Comparison of ENCODE assay signal across 8 cellular contexts in genomic region chr17:409848-410673, GRCh38. TPM values are rescaled to one million over a fixed set of nuclear protein-coding genes. Genes with fewer than 3 reads are reported as not detected.
DNase-seq lines count a peak whose midpoint lies in the region; ATAC-seq and TF ChIP-seq lines count a peak whose summit lies in the region.

No MANE protein-coding gene starts in this region.

- ATAC-seq in HG02623 (IDR thresholded peaks at IDR 0.05; ENCODE audit: unreplicated experiment) = peak; percentile 85
- peak; percentile 98 for ATAC-seq in omental fat pad (ENCODE audit: low FRiP score)

- peaks cover 47% of the 10 kb centered on the region for H3K4me1 Mint-ChIP-seq in activated naive CD8-positive, alpha-beta T cell treated with anti-CD3 and anti-CD28 coated beads for 36 hours
- peaks cover 6% of the 10 kb centered on the region for H3K4me1 Mint-ChIP-seq in glutamatergic neuron (ENCODE audit: low read depth, unreplicated experiment)

- peaks cover 11% of the 10 kb centered on the region for H3K36me3 Mint-ChIP-seq in activated naive CD8-positive, alpha-beta T cell treated with anti-CD3 and anti-CD28 coated beads for 36 hours
- no peaks in the 10 kb centered on the region for H3K36me3 Mint-ChIP-seq in glutamatergic neuron (ENCODE audit: unreplicated experiment)

- TF ChIP-seq CTCF in GM10266 (IDR thresholded peaks at IDR 0.05; ENCODE audit: control insufficient read depth, insufficient read depth, low read depth, missing control alignments) = no peak
- no peak for TF ChIP-seq CTCF in glutamatergic neuron (IDR thresholded peaks at IDR 0.05; ENCODE audit: partially characterized antibody, unreplicated experiment)
- TF ChIP-seq CTCF in omental fat pad (IDR thresholded peaks at IDR 0.05) = no peak
- TF ChIP-seq CTCF in testis (IDR thresholded peaks at IDR 0.05) = peak in 1 of 3 experiments; percentile 51

- DNase-seq in GM10266 (ENCODE audit: extremely low spot score) = peak; percentile 98
- DNase-seq in NCI-H1105 (lab: John Stamatoyannopoulos, UW) = peak; percentile 91
- peak; percentile 88 for DNase-seq in SKM-1 (lab: John Stamatoyannopoulos, UW; ENCODE audit: unreplicated experiment)
- peak; percentile 99 for DNase-seq in activated naive CD8-positive, alpha-beta T cell treated with anti-CD3 and anti-CD28 coated beads for 36 hours
- peak; percentile 99 for DNase-seq in glutamatergic neuron
- peak; percentile 100 for DNase-seq in omental fat pad (ENCODE audit: low spot score)
- DNase-seq in testis = peak; percentile 99

- H3K27me3 Mint-ChIP-seq in activated naive CD8-positive, alpha-beta T cell treated with anti-CD3 and anti-CD28 coated beads for 36 hours = peaks cover 7% of the 10 kb centered on the region
- H3K27me3 Mint-ChIP-seq in glutamatergic neuron (ENCODE audit: unreplicated experiment) = peaks cover 20% of the 10 kb centered on the region

- peak overlapping the region in 1 of 2 donors; percentile 57 for H3K27ac ChIP-seq in testis

- no peaks in the 10 kb centered on the region for H3K9me3 ChIP-seq in testis

- H3K9me3 Mint-ChIP-seq in activated naive CD8-positive, alpha-beta T cell treated with anti-CD3 and anti-CD28 coated beads for 36 hours = no peaks in the 10 kb centered on the region
- peaks cover 15% of the 10 kb centered on the region for H3K9me3 Mint-ChIP-seq in glutamatergic neuron (ENCODE audit: unreplicated experiment)

- peak overlapping the region; percentile 87 for H3K27ac Mint-ChIP-seq in activated naive CD8-positive, alpha-beta T cell treated with anti-CD3 and anti-CD28 coated beads for 36 hours
- peak overlapping the region; percentile 94 for H3K27ac Mint-ChIP-seq in glutamatergic neuron (ENCODE audit: unreplicated experiment)

- H3K27me3 ChIP-seq in testis = no peaks in the 10 kb centered on the region

- intact Hi-C loops in testis (cut with DNase I; ENCODE audit: low total_unique reads) = no loop called here

- TF ChIP-seq POLR2A in testis (IDR thresholded peaks at IDR 0.05) = no peak

- H3K4me3 Mint-ChIP-seq in activated naive CD8-positive, alpha-beta T cell treated with anti-CD3 and anti-CD28 coated beads for 36 hours = peak overlapping the region; percentile 85
- H3K4me3 Mint-ChIP-seq in glutamatergic neuron (ENCODE audit: unreplicated experiment) = peak overlapping the region; percentile 91

- H3K4me1 ChIP-seq in testis = peaks cover 9% of the 10 kb centered on the region

- no peaks in the 10 kb centered on the region for H3K36me3 ChIP-seq in testis (ENCODE audit: low read depth, missing control alignments)

- H3K4me3 ChIP-seq in testis = peak overlapping the region; percentile 72 to 79

- 1 to 3% methylated on average over 23 to 78 of the region's 87 CpGs for WGBS in testis, 2 donors

RNA-seq across cellular contexts. Expression of gene RFLNB, which starts 35.7 kb away (rescaled TPM):
- 10 to 100 TPM; 37.3 to 38.4 TPM for total RNA-seq in activated naive CD8-positive, alpha-beta T cell treated with anti-CD3 and anti-CD28 coated beads for 36 hours
- total RNA-seq in glutamatergic neuron (ENCODE audit: unreplicated experiment) = 10.7 TPM
- total RNA-seq in omental fat pad = 10 to 100 TPM in 3 of 4 donors, 1 to 10 TPM in 1; 9.6 to 61.5 (median 30.9) TPM
- 1 to 10 TPM; 4.6 to 8.4 TPM for total RNA-seq in testis
- 8.6 TPM for polyA plus RNA-seq in testis (ENCODE audit: insufficient read depth, low read depth, low replicate concordance)

RNA-seq across cellular contexts. Expression of gene RPH3AL, which starts 57.5 kb away (rescaled TPM):
- 1 to 10 TPM in 1 of 2 experiments, under 1 TPM in 1; 0.64 to 1.2 TPM for total RNA-seq in activated naive CD8-positive, alpha-beta T cell treated with anti-CD3 and anti-CD28 coated beads for 36 hours
- total RNA-seq in glutamatergic neuron (ENCODE audit: unreplicated experiment) (22.3 TPM), omental fat pad (10 to 100 TPM; 10.0 to 51.1 (median 25.7) TPM), testis (10 to 100 TPM in 1 of 2 donors, 1 to 10 TPM in 1; 6.5 to 13.5 TPM)
- polyA plus RNA-seq in testis (ENCODE audit: insufficient read depth, low read depth, low replicate concordance) = 4.4 TPM
